In the genomic region with DNA sequence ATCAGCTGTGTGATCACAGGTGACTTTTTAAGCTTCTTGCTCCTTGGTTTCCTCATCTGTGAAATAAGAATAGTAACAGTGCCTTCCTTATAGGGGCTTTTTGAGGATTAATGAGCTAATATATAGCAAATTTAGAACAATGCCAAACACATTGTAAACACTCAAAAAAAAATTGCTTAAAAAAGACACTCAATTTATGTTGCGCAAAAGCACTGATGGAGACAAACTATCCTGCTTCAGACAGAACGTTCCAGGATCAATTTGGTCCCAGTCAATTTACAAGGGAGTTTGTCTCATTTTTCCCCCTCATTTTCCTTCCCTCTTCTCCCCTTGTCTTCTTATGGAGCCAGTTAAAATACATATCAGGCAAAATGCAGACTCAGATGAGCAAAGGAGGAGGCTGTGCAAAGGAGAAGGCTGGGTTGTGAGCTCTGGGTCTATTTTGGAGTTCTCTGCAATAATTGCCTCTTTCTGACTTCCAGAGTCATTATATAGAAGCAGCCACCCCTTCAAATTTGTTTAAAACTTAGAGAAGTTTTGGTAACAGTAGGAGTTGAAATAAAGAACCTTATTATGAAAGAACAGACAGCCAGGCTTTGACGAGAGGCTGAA, we compare ENCODE assay signal across 1 cellular context.
TF ChIP-seq lines count a peak whose summit lies in the region.

No MANE protein-coding gene starts in this region.

TF ChIP-seq in SK-N-SH, 30 proteins besides CTCF, POLR2A, EP300 and RAD21:
- TF ChIP-seq RCOR1 (IDR thresholded peaks at IDR 0.05; ENCODE audit: low read length) (no peak), FOXJ3 (CRISPR knock-in tag; IDR thresholded peaks at IDR 0.05) (no peak), MXI1 (IDR thresholded peaks at IDR 0.05; ENCODE audit: low read depth, low read length) (no peak), SIN3A (IDR thresholded peaks at IDR 0.05; ENCODE audit: borderline replicate concordance, low read depth, low read length) (no peak), FOXM1 (IDR thresholded peaks at IDR 0.05; ENCODE audit: low read depth) (no peak), NRF1 (IDR thresholded peaks at IDR 0.05; ENCODE audit: low read depth, low read length) (no peak), YY1 (IDR thresholded peaks at IDR 0.05; ENCODE audit: low read depth) (no peak), GATA2 (CRISPR knock-in tag; IDR thresholded peaks at IDR 0.05) (no peak), NFIC (IDR thresholded peaks at IDR 0.05; ENCODE audit: borderline replicate concordance) (no peak), TCF12 (IDR thresholded peaks at IDR 0.05) (no peak), TAF1 (IDR thresholded peaks at IDR 0.05; ENCODE audit: borderline replicate concordance, low read depth, low read length) (no peak), EZH2phosphoT487 (IDR thresholded peaks at IDR 0.05; ENCODE audit: borderline replicate concordance, low read depth) (no peak)
- TF ChIP-seq, protein P1, sequence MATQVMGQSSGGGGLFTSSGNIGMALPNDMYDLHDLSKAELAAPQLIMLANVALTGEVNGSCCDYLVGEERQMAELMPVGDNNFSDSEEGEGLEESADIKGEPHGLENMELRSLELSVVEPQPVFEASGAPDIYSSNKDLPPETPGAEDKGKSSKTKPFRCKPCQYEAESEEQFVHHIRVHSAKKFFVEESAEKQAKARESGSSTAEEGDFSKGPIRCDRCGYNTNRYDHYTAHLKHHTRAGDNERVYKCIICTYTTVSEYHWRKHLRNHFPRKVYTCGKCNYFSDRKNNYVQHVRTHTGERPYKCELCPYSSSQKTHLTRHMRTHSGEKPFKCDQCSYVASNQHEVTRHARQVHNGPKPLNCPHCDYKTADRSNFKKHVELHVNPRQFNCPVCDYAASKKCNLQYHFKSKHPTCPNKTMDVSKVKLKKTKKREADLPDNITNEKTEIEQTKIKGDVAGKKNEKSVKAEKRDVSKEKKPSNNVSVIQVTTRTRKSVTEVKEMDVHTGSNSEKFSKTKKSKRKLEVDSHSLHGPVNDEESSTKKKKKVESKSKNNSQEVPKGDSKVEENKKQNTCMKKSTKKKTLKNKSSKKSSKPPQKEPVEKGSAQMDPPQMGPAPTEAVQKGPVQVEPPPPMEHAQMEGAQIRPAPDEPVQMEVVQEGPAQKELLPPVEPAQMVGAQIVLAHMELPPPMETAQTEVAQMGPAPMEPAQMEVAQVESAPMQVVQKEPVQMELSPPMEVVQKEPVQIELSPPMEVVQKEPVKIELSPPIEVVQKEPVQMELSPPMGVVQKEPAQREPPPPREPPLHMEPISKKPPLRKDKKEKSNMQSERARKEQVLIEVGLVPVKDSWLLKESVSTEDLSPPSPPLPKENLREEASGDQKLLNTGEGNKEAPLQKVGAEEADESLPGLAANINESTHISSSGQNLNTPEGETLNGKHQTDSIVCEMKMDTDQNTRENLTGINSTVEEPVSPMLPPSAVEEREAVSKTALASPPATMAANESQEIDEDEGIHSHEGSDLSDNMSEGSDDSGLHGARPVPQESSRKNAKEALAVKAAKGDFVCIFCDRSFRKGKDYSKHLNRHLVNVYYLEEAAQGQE (IDR thresholded peaks at IDR 0.05; ENCODE audit: low read depth, low read length): no peak
- TF ChIP-seq, protein P2, sequence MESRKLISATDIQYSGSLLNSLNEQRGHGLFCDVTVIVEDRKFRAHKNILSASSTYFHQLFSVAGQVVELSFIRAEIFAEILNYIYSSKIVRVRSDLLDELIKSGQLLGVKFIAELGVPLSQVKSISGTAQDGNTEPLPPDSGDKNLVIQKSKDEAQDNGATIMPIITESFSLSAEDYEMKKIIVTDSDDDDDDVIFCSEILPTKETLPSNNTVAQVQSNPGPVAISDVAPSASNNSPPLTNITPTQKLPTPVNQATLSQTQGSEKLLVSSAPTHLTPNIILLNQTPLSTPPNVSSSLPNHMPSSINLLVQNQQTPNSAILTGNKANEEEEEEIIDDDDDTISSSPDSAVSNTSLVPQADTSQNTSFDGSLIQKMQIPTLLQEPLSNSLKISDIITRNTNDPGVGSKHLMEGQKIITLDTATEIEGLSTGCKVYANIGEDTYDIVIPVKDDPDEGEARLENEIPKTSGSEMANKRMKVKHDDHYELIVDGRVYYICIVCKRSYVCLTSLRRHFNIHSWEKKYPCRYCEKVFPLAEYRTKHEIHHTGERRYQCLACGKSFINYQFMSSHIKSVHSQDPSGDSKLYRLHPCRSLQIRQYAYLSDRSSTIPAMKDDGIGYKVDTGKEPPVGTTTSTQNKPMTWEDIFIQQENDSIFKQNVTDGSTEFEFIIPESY (IDR thresholded peaks at IDR 0.05; ENCODE audit: borderline replicate concordance, low read depth): no peak
- TF ChIP-seq, protein P3, sequence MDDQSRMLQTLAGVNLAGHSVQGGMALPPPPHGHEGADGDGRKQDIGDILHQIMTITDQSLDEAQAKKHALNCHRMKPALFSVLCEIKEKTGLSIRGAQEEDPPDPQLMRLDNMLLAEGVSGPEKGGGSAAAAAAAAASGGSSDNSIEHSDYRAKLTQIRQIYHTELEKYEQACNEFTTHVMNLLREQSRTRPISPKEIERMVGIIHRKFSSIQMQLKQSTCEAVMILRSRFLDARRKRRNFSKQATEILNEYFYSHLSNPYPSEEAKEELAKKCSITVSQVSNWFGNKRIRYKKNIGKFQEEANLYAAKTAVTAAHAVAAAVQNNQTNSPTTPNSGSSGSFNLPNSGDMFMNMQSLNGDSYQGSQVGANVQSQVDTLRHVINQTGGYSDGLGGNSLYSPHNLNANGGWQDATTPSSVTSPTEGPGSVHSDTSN (IDR thresholded peaks at IDR 0.05): no peak
- TF ChIP-seq, protein P4, sequence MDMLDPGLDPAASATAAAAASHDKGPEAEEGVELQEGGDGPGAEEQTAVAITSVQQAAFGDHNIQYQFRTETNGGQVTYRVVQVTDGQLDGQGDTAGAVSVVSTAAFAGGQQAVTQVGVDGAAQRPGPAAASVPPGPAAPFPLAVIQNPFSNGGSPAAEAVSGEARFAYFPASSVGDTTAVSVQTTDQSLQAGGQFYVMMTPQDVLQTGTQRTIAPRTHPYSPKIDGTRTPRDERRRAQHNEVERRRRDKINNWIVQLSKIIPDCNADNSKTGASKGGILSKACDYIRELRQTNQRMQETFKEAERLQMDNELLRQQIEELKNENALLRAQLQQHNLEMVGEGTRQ (IDR thresholded peaks at IDR 0.05; ENCODE audit: borderline replicate concordance, low read depth, low read length): no peak
- TF ChIP-seq, protein P5, sequence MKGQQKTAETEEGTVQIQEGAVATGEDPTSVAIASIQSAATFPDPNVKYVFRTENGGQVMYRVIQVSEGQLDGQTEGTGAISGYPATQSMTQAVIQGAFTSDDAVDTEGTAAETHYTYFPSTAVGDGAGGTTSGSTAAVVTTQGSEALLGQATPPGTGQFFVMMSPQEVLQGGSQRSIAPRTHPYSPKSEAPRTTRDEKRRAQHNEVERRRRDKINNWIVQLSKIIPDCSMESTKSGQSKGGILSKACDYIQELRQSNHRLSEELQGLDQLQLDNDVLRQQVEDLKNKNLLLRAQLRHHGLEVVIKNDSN (IDR thresholded peaks at IDR 0.05; ENCODE audit: borderline replicate concordance, low read depth): no peak
